In the genomic region with DNA sequence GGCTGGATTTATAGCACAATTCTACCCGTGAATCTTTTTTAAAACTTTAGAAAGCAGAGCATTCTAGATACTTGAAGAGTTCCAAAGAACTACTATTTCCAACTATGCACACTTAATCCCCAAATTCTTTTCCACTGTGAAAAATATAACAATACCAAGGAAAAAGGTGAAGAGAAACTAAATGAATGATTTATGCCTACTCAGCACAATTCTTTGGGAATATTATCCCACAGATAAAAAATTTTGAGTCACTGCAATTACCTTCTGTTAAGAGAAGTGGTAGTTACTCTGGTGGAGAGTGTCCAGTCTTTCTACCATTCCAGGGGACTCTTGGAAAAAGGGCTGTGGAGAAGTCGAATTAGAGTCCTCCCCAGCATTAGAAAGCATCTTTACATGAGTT, we compare ENCODE assay signal across 31 cellular contexts.
"Had no signal": no experiment of that assay in that cellular context is flagged by ENCODE, and none has a peak within 500 bp of the region (broad histone marks: within the 10 kb centered on the region; RNA-seq: fewer than 3 reads in every experiment).

No MANE protein-coding gene starts in this region.

- H3K9me3 ChIP-seq: ascending aorta had no signal

- ATAC-seq: activated CD8-positive, alpha-beta T cell treated with anti-CD3 and anti-CD28 coated beads for 36 hours; activated naive CD4-positive, alpha-beta T cell treated with anti-CD3 and anti-CD28 coated beads, Interleukin-2, amount 50 U/mL, for 72 hours; activated T-cell treated with anti-CD3 and anti-CD28 coated beads, Interleukin-2, amount 50 U/mL, for 4 hours; activated T-cell treated with anti-CD3 and anti-CD28 coated beads, Interleukin-2, amount 50 U/mL, for 72 hours; activated T-helper 17 cell treated with anti-CD3 and anti-CD28 coated beads, Interleukin-2, amount 50 U/mL, for 72 hours had no signal

- H3K36me3 ChIP-seq: cardiac muscle cell had no signal

- FAIRE-seq: bronchial epithelial cell had no signal

- H3K27me3 ChIP-seq: ascending aorta, cardiac muscle cell had no signal

- H3K4me1 ChIP-seq: ascending aorta had no signal

- H3K4me3 ChIP-seq: ascending aorta, cardiac muscle cell had no signal

- H3K27ac ChIP-seq: ascending aorta, cardiac muscle cell, VCaP had no signal

- DNase-seq: activated B cell treated with CpG ODN at 0.5 μM for 24 hours; activated CD4-positive, alpha-beta memory T cell treated with anti-CD3 and anti-CD28 coated beads for 36 hours; activated CD4-positive, alpha-beta T cell treated with anti-CD3 and anti-CD28 coated beads for 4 hours; activated CD4-positive, alpha-beta T cell treated with anti-CD3 and anti-CD28 coated beads, Interleukin-2, amount 10 ng/mL, durations not matched to agents 24 days and 14 days; activated CD4-positive, alpha-beta T cell treated with anti-CD3 and anti-CD28 coated beads, Interleukin-2, amount 50 U/mL, for 1 hour; activated CD4-positive, alpha-beta T cell treated with anti-CD3 and anti-CD28 coated beads, Interleukin-2, amount 50 U/mL, for 4 hours; activated CD4-positive, CD25-positive, alpha-beta regulatory T cell treated with anti-CD3 and anti-CD28 coated beads, Interleukin-2, amount 50 U/mL, for 72 hours; activated CD8-positive, alpha-beta memory T cell treated with anti-CD3 and anti-CD28 coated beads, Interleukin-2, amount 50 U/mL, for 4 hours; activated CD8-positive, alpha-beta T cell treated with anti-CD3 and anti-CD28 coated beads for 36 hours; activated effector memory CD4-positive, alpha-beta T cell treated with anti-CD3 and anti-CD28 coated beads, Interleukin-2, amount 50 U/mL, for 16 hours; activated gamma-delta T cell treated with Interleukin-2 at 50 U/mL for 16 hours; activated naive CD4-positive, alpha-beta T cell; activated naive CD4-positive, alpha-beta T cell treated with anti-CD3 and anti-CD28 coated beads for 36 hours; activated naive CD4-positive, alpha-beta T cell treated with anti-CD3 and anti-CD28 coated beads, Interleukin-2, amount 50 U/mL, for 16 hours; activated naive CD8-positive, alpha-beta T cell treated with anti-CD3 and anti-CD28 coated beads for 36 hours; activated T-cell treated with anti-CD3 and anti-CD28 coated beads for 4 hours; activated T-cell treated with anti-CD3 and anti-CD28 coated beads, Interleukin-2, amount 50 U/mL, for 1 hour; activated T-cell treated with anti-CD3 and anti-CD28 coated beads, Interleukin-2, amount 50 U/mL, for 4 hours; activated T-cell treated with anti-CD3 and anti-CD28 coated beads, Interleukin-2, amount 50 U/mL, for 72 hours; amygdala; anterior cingulate cortex; caudate nucleus; cerebellar nuclear complex; T-helper 2 cell; T-helper 9 cell had no signal
